Comparison of ENCODE assay signal across 24 cellular contexts in genomic region chr16:64991011-64991410, GRCh38.
DNase-seq lines count a peak whose midpoint lies in the region; ATAC-seq and TF ChIP-seq lines count a peak whose summit lies in the region.
"Had no signal": no experiment of that assay in that cellular context is flagged by ENCODE, and none has a peak within 500 bp of the region (broad histone marks: within the 10 kb centered on the region; RNA-seq: fewer than 3 reads in every experiment).

No MANE protein-coding gene starts in this region.

- POLR2A ChIA-PET in MCF 10A (lab: Yijun Ruan, JAX): no interaction called here

- no peaks in the 10 kb centered on the region for H3K36me3 ChIP-seq in BLaER1 treated with 17β-estradiol and CSF1 and Interleukin-3, amounts not matched to agents 10 nM and 100 nM
- H3K36me3 ChIP-seq in SK-N-MC (ENCODE audit: insufficient read depth, low read length) (peaks cover 99% of the 10 kb centered on the region), mesodermal cell (ENCODE audit: control insufficient read depth, insufficient read depth, low read length) (peaks cover 98% of the 10 kb centered on the region)

- H3K4me1 Mint-ChIP-seq in MCF 10A (ENCODE audit: insufficient read depth, unreplicated experiment): no peaks in the 10 kb centered on the region
- H3K4me1 Mint-ChIP-seq: CD14-positive monocyte had no signal

- no CpG with 5 or more reads among the region's 1 CpG for WGBS in mesodermal cell (ENCODE audit: insufficient coverage in 2 of 2), 2 experiments

- peaks cover 8% of the 10 kb centered on the region for H3K9me3 Mint-ChIP-seq in MCF 10A (ENCODE audit: unreplicated experiment)

- no peak overlapping the region for H3K4me3 ChIP-seq in BLaER1 treated with 17β-estradiol and CSF1 and Interleukin-3, amounts not matched to agents 10 nM and 100 nM
- H3K4me3 ChIP-seq in SK-N-MC (no peak overlapping the region), mesodermal cell (ENCODE audit: extremely low read depth, insufficient read depth, low read length, poor library complexity, severe bottlenecking) (no peak overlapping the region)
- H3K4me3 ChIP-seq: K562, PC-9 had no signal

- no peak for DNase-seq in SK-N-MC (ENCODE audit: low read depth, low spot score)
- DNase-seq in cerebellar cortex (ENCODE audit: low spot score): no peak
- DNase-seq in NCI-H748 (lab: John Stamatoyannopoulos, UW; ENCODE audit: unreplicated experiment): no peak
- DNase-seq in MCF 10A (ENCODE audit: unreplicated experiment): no peak
- DNase-seq: ACHN, AML-193, GDM1, MM.1S, NCI-H1048, NCI-H1436, NCI-H1930, NCI-H69, PC-9, RPMI8226, SHP77 treated with DMSO at 0.1 percent for 48 hours, SK-N-SH had no signal

- H3K27ac ChIP-seq in BLaER1 treated with 17β-estradiol and CSF1 and Interleukin-3, amounts not matched to agents 10 nM and 100 nM: no peak overlapping the region
- 0 out of 2 replicates have a peak overlapping the region, but pooled peaks have one; percentile 9 for H3K27ac ChIP-seq in SK-N-MC
- H3K27ac ChIP-seq in mesodermal cell (ENCODE audit: low read depth, low read length, severe bottlenecking): peak overlapping the region; percentile 24
- H3K27ac ChIP-seq: HL-60, PC-9 had no signal

- H3K4me1 ChIP-seq in BLaER1 treated with 17β-estradiol and CSF1 and Interleukin-3, amounts not matched to agents 10 nM and 100 nM: peaks cover 0 to 48% (median 24%) of the 10 kb centered on the region in 10 experiments; a peak in 16 of 20 replicates
- no peaks in the 10 kb centered on the region for H3K4me1 ChIP-seq in mesodermal cell (ENCODE audit: control insufficient read depth, insufficient read depth, low read length, poor library complexity, severe bottlenecking)

- H3K4me3 Mint-ChIP-seq in MCF 10A (ENCODE audit: unreplicated experiment): no peak overlapping the region
- H3K4me3 Mint-ChIP-seq: CD14-positive monocyte had no signal

- no peak overlapping the region for H3K27ac Mint-ChIP-seq in MCF 10A (ENCODE audit: low read depth, unreplicated experiment)

- no peaks in the 10 kb centered on the region for H3K27me3 Mint-ChIP-seq in MCF 10A (ENCODE audit: insufficient read depth, unreplicated experiment)

- no peaks in the 10 kb centered on the region for H3K36me3 Mint-ChIP-seq in MCF 10A (ENCODE audit: insufficient read depth, unreplicated experiment)
- H3K36me3 Mint-ChIP-seq: CD14-positive monocyte had no signal

- peak overlapping the region in 7 of 11 experiments; percentile 23 to 52 (median 29); a peak in 10 of 22 replicates for H3K4me2 ChIP-seq in BLaER1 treated with 17β-estradiol and CSF1 and Interleukin-3, amounts not matched to agents 10 nM and 100 nM
- H3K4me2 ChIP-seq: PC-9, SK-N-SH had no signal

- TF ChIP-seq CTCF in MCF 10A (IDR thresholded peaks at IDR 0.05; ENCODE audit: unreplicated experiment): no peak

- peaks cover 0 to 7% (median 0%) of the 10 kb centered on the region in 11 experiments; a peak in 4 of 22 replicates for H3K9me3 ChIP-seq in BLaER1 treated with 17β-estradiol and CSF1 and Interleukin-3, amounts not matched to agents 10 nM and 100 nM (replicated peaks in 1 of 11)
- H3K9me3 ChIP-seq in SK-N-MC (ENCODE audit: low read depth, low read length) (no peaks in the 10 kb centered on the region), mesodermal cell (ENCODE audit: control insufficient read depth, low read length) (no peaks in the 10 kb centered on the region)
- H3K9me3 ChIP-seq: SK-N-SH had no signal

- H3K27me3 ChIP-seq in BLaER1 treated with 17β-estradiol and CSF1 and Interleukin-3, amounts not matched to agents 10 nM and 100 nM: no peaks in the 10 kb centered on the region

- no peak overlapping the region for H3K9ac ChIP-seq in BLaER1 treated with 17β-estradiol and CSF1 and Interleukin-3, amounts not matched to agents 10 nM and 100 nM
- H3K9ac ChIP-seq in SK-N-MC (ENCODE audit: insufficient read length): no peak overlapping the region
- H3K9ac ChIP-seq: SK-N-SH had no signal

- no peaks in the 10 kb centered on the region for H4K20me1 ChIP-seq in BLaER1 treated with 17β-estradiol and CSF1 and Interleukin-3, amounts not matched to agents 10 nM and 100 nM

- intact Hi-C loops in MCF 10A (cut with micrococcal nuclease): no loop called here

- CTCF ChIA-PET in MCF 10A (lab: Yijun Ruan, JAX): no interaction called here

- ATAC-seq in HG03469 (IDR thresholded peaks at IDR 0.05; ENCODE audit: unreplicated experiment): no peak
- ATAC-seq: HCT116, HepG2, K562 had no signal

- no TSS peak for BruUV-seq in MCF 10A (replicated peaks; lab: Mats Ljungman, UMichigan)

Comparison
In these comparisons a context has a peak if more than half of its experiments do, and no peak if none do; other contexts are left out.
1. H3K27ac ChIP-seq: peak in SK-N-MC (single experiment) and mesodermal cell (single experiment); none in BLaER1 treated with 17β-estradiol and CSF1 and Interleukin-3, amounts not matched to agents 10 nM and 100 nM (0 of 11).